ENCODE assay signal across 8 cellular contexts in the genomic region with DNA sequence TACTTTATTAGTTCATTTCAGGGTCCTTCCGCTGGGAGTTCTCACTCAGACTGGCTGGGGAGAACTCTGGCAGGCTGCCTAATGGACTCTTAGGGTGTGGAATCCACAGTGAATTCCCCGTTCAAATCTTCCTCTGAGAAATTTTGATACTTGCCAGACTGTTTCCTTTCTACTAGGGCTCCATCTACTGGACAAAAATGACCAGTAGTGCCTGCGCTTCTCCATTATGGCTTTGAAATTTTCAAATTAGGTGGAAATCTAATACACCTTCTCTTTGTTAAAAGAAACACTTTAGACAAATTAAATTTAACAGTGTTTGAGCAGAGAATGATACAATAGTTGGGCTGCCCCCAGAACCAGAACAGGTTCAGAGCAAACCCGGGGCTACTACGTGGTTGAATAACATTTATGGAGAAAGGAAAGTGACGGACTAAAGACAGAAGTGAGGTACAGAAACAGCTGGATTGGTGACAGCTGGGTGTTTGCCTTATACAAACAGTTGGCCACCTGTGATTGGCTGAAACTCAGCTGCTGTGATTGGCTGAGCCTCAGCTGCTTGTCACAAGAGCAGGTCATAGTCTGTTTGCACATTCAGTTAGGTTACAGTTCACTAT. TPM values are rescaled to one million over a fixed set of nuclear protein-coding genes. Genes with fewer than 3 reads are reported as not detected.
DNase-seq lines count a peak whose midpoint lies in the region; ATAC-seq and TF ChIP-seq lines count a peak whose summit lies in the region.

No MANE protein-coding gene starts in this region.

- H3K4me1 Mint-ChIP-seq in stimulated activated naive CD8-positive, alpha-beta T cell treated with anti-CD3 and anti-CD28 coated beads, Interleukin-15, Interleukin-2, amounts not matched to agents 100 ng/mL and 50 ng/mL, for 24 hours (ENCODE audit: low read depth) = peaks cover 11% of the 10 kb centered on the region

- H2BK5ac ChIP-seq in neuronal stem cell (ENCODE audit: low read length) = no peak overlapping the region

- H3K4me3 ChIP-seq in neuronal stem cell (ENCODE audit: low read length in 2 of 2) = no peak overlapping the region

- no peak overlapping the region for H3K4ac ChIP-seq in neuronal stem cell (ENCODE audit: low read length)

- H3K9me3 Mint-ChIP-seq in stimulated activated naive CD8-positive, alpha-beta T cell treated with anti-CD3 and anti-CD28 coated beads, Interleukin-15, Interleukin-2, amounts not matched to agents 100 ng/mL and 50 ng/mL, for 24 hours = no peaks in the 10 kb centered on the region

- WGBS in neuronal stem cell (ENCODE audit: extremely low coverage in 2 of 2, insufficient read length in 2 of 2, insufficient replicate concordance in 1 of 2), 2 donors = no CpG with 5 or more reads among the region's 6 CpGs

- no peak overlapping the region for H2BK15ac ChIP-seq in neuronal stem cell (ENCODE audit: low read length)

- H3K27ac ChIP-seq in foreskin keratinocyte (no peak overlapping the region), neuronal stem cell (replicated peaks; ENCODE audit: low read length) (no peak overlapping the region)

- TF ChIP-seq CTCF in foreskin keratinocyte (conservative IDR thresholded peaks at IDR 0.05) = peak; percentile 91

- H2AK5ac ChIP-seq in neuronal stem cell (ENCODE audit: low read depth, low read length) = no peak overlapping the region

- no peaks in the 10 kb centered on the region for H3K79me1 ChIP-seq in neuronal stem cell (ENCODE audit: low read depth, low read length)

- no peaks in the 10 kb centered on the region for H3K9me3 ChIP-seq in neuronal stem cell (replicated peaks in 1 of 2; ENCODE audit: control insufficient read depth in 2 of 2, insufficient read depth in 1 of 2, low read depth in 1 of 2, low read length in 2 of 2)

- H3K36me3 Mint-ChIP-seq in stimulated activated naive CD8-positive, alpha-beta T cell treated with anti-CD3 and anti-CD28 coated beads, Interleukin-15, Interleukin-2, amounts not matched to agents 100 ng/mL and 50 ng/mL, for 24 hours (ENCODE audit: low read depth) = no peaks in the 10 kb centered on the region

- H3K4me2 ChIP-seq in neuronal stem cell (ENCODE audit: insufficient read depth, low read length, poor library complexity, severe bottlenecking) = no peak overlapping the region

- no peak overlapping the region for H3K18ac ChIP-seq in neuronal stem cell (ENCODE audit: low read length)

- no peak overlapping the region for H3K9ac ChIP-seq in neuronal stem cell (ENCODE audit: low read depth, low read length, poor library complexity)

- no peak for DNase-seq in stimulated activated naive CD8-positive, alpha-beta T cell treated with anti-CD3 and anti-CD28 coated beads, Interleukin-15, Interleukin-2, amounts not matched to agents 100 U/mL and 50 U/mL, for 24 hours
- DNase-seq in NCI-H345 treated with DMSO at 0.1 percent for 48 hours (lab: John Stamatoyannopoulos, UW; ENCODE audit: unreplicated experiment) = peak; percentile 73
- DNase-seq in activated CD4-positive, alpha-beta T cell treated with anti-CD3 and anti-CD28 coated beads, Interleukin-2, amount 50 U/mL, for 48 hours = peak; percentile 19 to 36
- peak; percentile 33 to 62 for DNase-seq in foreskin keratinocyte
- DNase-seq in neuronal stem cell (ENCODE audit: low spot score) = peak; percentile 64
- DNase-seq in NK-92 treated with Interleukin-12 subunit alpha and Interleukin-12 subunit beta, amount 100 ng/mL, for 24 hours (lab: John Stamatoyannopoulos, UW) = no peak

- H3K23ac ChIP-seq in neuronal stem cell (ENCODE audit: low read depth, low read length, poor library complexity) = no peak overlapping the region

- ATAC-seq in stimulated activated naive CD8-positive, alpha-beta T cell treated with anti-CD3 and anti-CD28 coated beads, Interleukin-15, Interleukin-2, amounts not matched to agents 100 U/mL and 50 U/mL, for 24 hours = no peak
- peak; percentile 35 for ATAC-seq in HG03139 (IDR thresholded peaks at IDR 0.05; ENCODE audit: unreplicated experiment)
- ATAC-seq in foreskin keratinocyte = peak; percentile 78

- peaks cover 7% of the 10 kb centered on the region for H3K4me1 ChIP-seq in foreskin keratinocyte
- H3K4me1 ChIP-seq in neuronal stem cell (ENCODE audit: control insufficient read depth in 2 of 2, insufficient read depth in 1 of 2, low read depth in 1 of 2, low read length in 2 of 2) = peaks cover 2 to 6% of the 10 kb centered on the region in 2 donors

- H4K91ac ChIP-seq in neuronal stem cell (ENCODE audit: low read depth, low read length, poor library complexity) = no peak overlapping the region

- peak overlapping the region; percentile 53 for H2AFZ ChIP-seq in neuronal stem cell (ENCODE audit: low read length)

- H4K8ac ChIP-seq in neuronal stem cell (ENCODE audit: low read depth, low read length) = no peak overlapping the region

- no peak overlapping the region for H2BK120ac ChIP-seq in neuronal stem cell (ENCODE audit: low read depth, low read length)

- H3K27me3 Mint-ChIP-seq in stimulated activated naive CD8-positive, alpha-beta T cell treated with anti-CD3 and anti-CD28 coated beads, Interleukin-15, Interleukin-2, amounts not matched to agents 100 ng/mL and 50 ng/mL, for 24 hours = peaks cover 5% of the 10 kb centered on the region

- no peak overlapping the region for H2BK12ac ChIP-seq in neuronal stem cell (ENCODE audit: low read length)

- no peak overlapping the region for H3K14ac ChIP-seq in neuronal stem cell (ENCODE audit: low read length)

- H3K4me3 Mint-ChIP-seq in stimulated activated naive CD8-positive, alpha-beta T cell treated with anti-CD3 and anti-CD28 coated beads, Interleukin-15, Interleukin-2, amounts not matched to agents 100 ng/mL and 50 ng/mL, for 24 hours = no peak overlapping the region

- H3K27ac Mint-ChIP-seq in stimulated activated naive CD8-positive, alpha-beta T cell treated with anti-CD3 and anti-CD28 coated beads, Interleukin-15, Interleukin-2, amounts not matched to agents 100 ng/mL and 50 ng/mL, for 24 hours = peak overlapping the region; percentile 46

- H3K27me3 ChIP-seq in foreskin keratinocyte (no peaks in the 10 kb centered on the region), neuronal stem cell (ENCODE audit: control insufficient read depth in 3 of 3, insufficient read depth in 3 of 3, low read depth in 1 of 3, low read length in 3 of 3) (no peaks in the 10 kb centered on the region)

- no peaks in the 10 kb centered on the region for H3K36me3 ChIP-seq in neuronal stem cell (replicated peaks in 1 of 2; ENCODE audit: control insufficient read depth in 2 of 2, insufficient read depth in 2 of 2, low read length in 2 of 2)

RNA-seq across cellular contexts. Expression of gene FDX1, which starts 52.9 kb away (rescaled TPM):
- total RNA-seq in foreskin keratinocyte = 10.6 and 11.0 TPM in 2 replicates
- polyA plus RNA-seq in foreskin keratinocyte = 8.7 and 10.0 TPM in 2 replicates
- 6.4 TPM for polyA plus RNA-seq in neuronal stem cell (2013, experiment 1 of 2)
- polyA plus RNA-seq in neuronal stem cell (2013, experiment 2 of 2) = 6.5 TPM

Comparison
In these comparisons a context has a peak if more than half of its experiments do, and no peak if none do; other contexts are left out.
1. DNase-seq: peak in NCI-H345 treated with DMSO at 0.1 percent for 48 hours (single experiment), activated CD4-positive, alpha-beta T cell treated with anti-CD3 and anti-CD28 coated beads, Interleukin-2, amount 50 U/mL, for 48 hours (2 of 2), foreskin keratinocyte (2 of 2) and neuronal stem cell (single experiment); none in stimulated activated naive CD8-positive, alpha-beta T cell treated with anti-CD3 and anti-CD28 coated beads, Interleukin-15, Interleukin-2, amounts not matched to agents 100 U/mL and 50 U/mL, for 24 hours (single experiment) and NK-92 treated with Interleukin-12 subunit alpha and Interleukin-12 subunit beta, amount 100 ng/mL, for 24 hours (single experiment).